In the genomic region with DNA sequence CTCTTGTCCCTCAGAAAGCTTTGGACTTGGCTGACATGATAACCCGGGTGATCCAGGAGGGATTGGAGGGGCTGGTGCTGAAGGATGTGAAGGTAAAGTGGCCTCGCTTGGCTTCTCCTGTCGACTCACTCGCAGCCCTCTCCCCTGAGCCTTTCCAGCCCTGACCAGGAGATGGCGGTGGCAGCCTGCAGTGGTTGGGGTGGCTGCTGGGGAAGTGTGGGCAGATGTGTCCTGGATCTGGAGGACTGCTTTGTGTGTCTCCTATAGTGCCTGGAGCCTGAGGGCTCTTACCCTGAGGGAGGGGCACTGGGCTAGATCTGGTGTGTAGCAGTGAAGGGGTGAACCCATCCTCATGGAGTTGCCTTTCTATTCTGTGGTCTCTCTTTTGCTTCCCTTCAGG, we compare ENCODE assay signal across 8 cellular contexts. TPM values are rescaled to one million over a fixed set of nuclear protein-coding genes. Genes with fewer than 3 reads are reported as not detected.
DNase-seq lines count a peak whose midpoint lies in the region; ATAC-seq and TF ChIP-seq lines count a peak whose summit lies in the region.

No MANE protein-coding gene starts in this region.

- POLR2A ChIA-PET in CD4-positive, alpha-beta memory T cell (lab: Charles Lee; ENCODE audit: partially characterized antibody) = interaction anchor here (0.9 to 4.3 kb wide), 8 partner anchors 24 to 121 kb away, joined by 3 to 34 read pairs (median 9); partner anchors contain the start of genes CCT6B, RAD51D and RFFL

- H3K4me1 Mint-ChIP-seq in CD4-positive, alpha-beta memory T cell = peaks cover 4 to 12% (median 5%) of the 10 kb centered on the region in 4 donors

- peak overlapping the region in 6 of 7 donors; percentile 20 to 88 (median 80) for H3K27ac Mint-ChIP-seq in CD4-positive, alpha-beta memory T cell

- peaks cover 23% of the 10 kb centered on the region for H3K36me3 ChIP-seq in CD4-positive, alpha-beta memory T cell (ENCODE audit: insufficient read depth, low read length)

- H3K27me3 ChIP-seq in CD4-positive, alpha-beta memory T cell (ENCODE audit: insufficient read depth, low read length) = no peaks in the 10 kb centered on the region

- CTCF ChIA-PET in CD4-positive, alpha-beta memory T cell (lab: Charles Lee; ENCODE audit: partially characterized antibody) = interaction anchor here (1.0 to 8.5 kb wide), 15 partner anchors 9 to 126 kb away, joined by 3 to 115 read pairs (median 8); partner anchors contain the start of genes FNDC8, RAD51D and RFFL

- TF ChIP-seq CTCF in epithelial cell of proximal tubule (conservative IDR thresholded peaks at IDR 0.05; ENCODE audit: low read depth, low read length) = peak; percentile 90

- H3K9me3 ChIP-seq in CD4-positive, alpha-beta memory T cell (ENCODE audit: control insufficient read depth in 1 of 2, low read length in 2 of 2) = no peaks in the 10 kb centered on the region

- no peak for ATAC-seq in GM21381 (IDR thresholded peaks at IDR 0.05; ENCODE audit: unreplicated experiment)

- H3K4me1 ChIP-seq in CD4-positive, alpha-beta memory T cell (ENCODE audit: insufficient read depth, low read length) = peaks cover 7% of the 10 kb centered on the region

- H3K27ac ChIP-seq in CD4-positive, alpha-beta memory T cell (ENCODE audit: low read depth, low read length) = no peak overlapping the region

- no peak overlapping the region for H3K4me3 ChIP-seq in CD4-positive, alpha-beta memory T cell (ENCODE audit: low read length in 2 of 2)
- no peak overlapping the region for H3K4me3 ChIP-seq in epithelial cell of proximal tubule (ENCODE audit: low read depth, low read length)

- peak; percentile 75 to 79 (median 77) for DNase-seq in CD4-positive, alpha-beta memory T cell
- DNase-seq in H4 (ENCODE audit: low spot score) = peak; percentile 51
- DNase-seq in NOMO-1 (lab: John Stamatoyannopoulos, UW; ENCODE audit: unreplicated experiment in 2 of 2) = peak; percentile 44 to 45
- DNase-seq in activated T-cell treated with anti-CD3 and anti-CD28 coated beads for 24 hours (ENCODE audit: low read depth) = peak; percentile 69
- DNase-seq in epithelial cell of proximal tubule (ENCODE audit: low read depth) = no peak
- DNase-seq in myocyte (ENCODE audit: low read depth) = peak; percentile 76
- peak; percentile 52 for DNase-seq in stimulated activated CD8-positive, alpha-beta memory T cell treated with anti-CD3 and anti-CD28 coated beads, Interleukin-7, amount 100 ng/mL, for 24 hours (ENCODE audit: low read depth)

- intact Hi-C loops in CD4-positive, alpha-beta memory T cell (cut with micrococcal nuclease) = loop anchor here (1.0 kb wide), 4 partner anchors 65 to 749 kb away; partner anchors contain the start of genes RAD51D and RFFL

- peaks cover 30 to 69% of the 10 kb centered on the region in 2 donors for H3K36me3 Mint-ChIP-seq in CD4-positive, alpha-beta memory T cell

- H3K9me3 Mint-ChIP-seq in CD4-positive, alpha-beta memory T cell = no peaks in the 10 kb centered on the region

- no peak overlapping the region for H3K4me3 Mint-ChIP-seq in CD4-positive, alpha-beta memory T cell

- H3K27me3 Mint-ChIP-seq in CD4-positive, alpha-beta memory T cell = no peaks in the 10 kb centered on the region

RNA-seq across cellular contexts. Expression of gene LIG3, which starts 17.9 kb away (rescaled TPM):
- total RNA-seq in CD4-positive, alpha-beta memory T cell = 10 to 100 TPM; 41.9 to 50.8 TPM
- polyA plus RNA-seq in CD4-positive, alpha-beta memory T cell = 10 to 100 TPM in 1 of 2 donors, 1 to 10 TPM in 1; 7.7 to 16.3 TPM
- total RNA-seq in H4 (2014; rRNA removed; shearing (Covaris generic)) = 23.6 and 31.9 TPM in 2 replicates
- total RNA-seq in epithelial cell of proximal tubule = 36.2 and 40.9 TPM in 2 replicates
- 24.5 and 26.7 TPM in 2 replicates for total RNA-seq in myocyte
- 21.4 TPM for polyA plus RNA-seq in myocyte (2012)

RNA-seq across cellular contexts. Expression of gene ZNF830, which starts 36.9 kb away (rescaled TPM):
- total RNA-seq in CD4-positive, alpha-beta memory T cell = 10 to 100 TPM; 41.0 to 44.0 TPM
- polyA plus RNA-seq in CD4-positive, alpha-beta memory T cell = 10 to 100 TPM; 16.7 to 24.3 TPM
- total RNA-seq in H4 (2014; rRNA removed; shearing (Covaris generic)) = 10.8 and 11.1 TPM in 2 replicates
- total RNA-seq in epithelial cell of proximal tubule (10.3 and 17.7 TPM in 2 replicates), myocyte (9.5 and 10.8 TPM in 2 replicates)
- polyA plus RNA-seq in myocyte (2012) = 7.5 TPM

RNA-seq across cellular contexts. Expression of gene CCT6B, which starts 36.9 kb away (rescaled TPM):
- 1 to 10 TPM; 2.0 to 2.1 TPM for total RNA-seq in CD4-positive, alpha-beta memory T cell
- polyA plus RNA-seq in CD4-positive, alpha-beta memory T cell = 1 to 10 TPM in 1 of 2 donors, under 1 TPM in 1; 0.61 to 1.6 TPM
- total RNA-seq in H4 (2014; rRNA removed; shearing (Covaris generic)) = 1.9 and 2.9 TPM in 2 replicates
- total RNA-seq in epithelial cell of proximal tubule (0.36 and 4.4 TPM in 2 replicates), myocyte (5.2 TPM in 2 replicates)
- polyA plus RNA-seq in myocyte (2012) = 1.9 TPM
